ENCODE assay signal across 17 cellular contexts in the genomic region with DNA sequence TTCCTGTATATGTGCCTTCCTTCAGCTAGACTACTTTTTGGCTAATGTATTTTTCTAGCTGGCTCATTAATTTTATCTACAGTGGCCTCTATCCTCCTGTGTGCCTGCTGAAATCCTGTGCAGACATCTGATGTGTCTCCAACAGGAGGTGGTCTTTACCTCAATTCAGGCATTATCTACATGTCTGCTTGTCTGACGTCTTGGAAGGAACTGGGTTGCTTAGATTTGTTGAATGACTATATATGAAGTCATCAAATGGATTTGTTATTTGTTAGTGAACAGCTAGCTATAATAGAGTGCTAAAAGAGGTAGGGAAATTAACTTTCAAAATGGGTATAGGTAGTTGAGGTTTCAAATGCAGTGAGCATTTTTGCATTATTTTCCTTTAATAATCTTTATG. TPM values are rescaled to one million over a fixed set of nuclear protein-coding genes. Genes with fewer than 3 reads are reported as not detected.
DNase-seq lines count a peak whose midpoint lies in the region; ATAC-seq, FAIRE-seq and TF ChIP-seq lines count a peak whose summit lies in the region.
"Had no signal": no experiment of that assay in that cellular context is flagged by ENCODE, and none has a peak within 500 bp of the region (broad histone marks: within the 10 kb centered on the region; RNA-seq: fewer than 3 reads in every experiment).

No MANE protein-coding gene starts in this region.

- H3K9me2 ChIP-seq in Loucy (replicated peaks; ENCODE audit: low read depth, low read length): no peaks in the 10 kb centered on the region

- peaks cover 13% of the 10 kb centered on the region; the same call in 1 of the 2 replicates for H3F3A ChIP-seq in Loucy (ENCODE audit: low read depth)

- no peaks in the 10 kb centered on the region for H3K9me3 ChIP-seq in Loucy (ENCODE audit: insufficient read depth, low read depth, low read length)
- no peaks in the 10 kb centered on the region for H3K9me3 ChIP-seq in GM12878 (replicated peaks; ENCODE audit: control insufficient read depth, insufficient read depth, low read length)
- H3K9me3 ChIP-seq: suprapubic skin had no signal

- in situ Hi-C loops in GM12878 (cut with MboI): no loop called here

- peak overlapping the region; percentile 27 for H3K27ac Mint-ChIP-seq in osteocyte (ENCODE audit: unreplicated experiment)

- H2AFZ ChIP-seq in Loucy (ENCODE audit: low read length): no peak overlapping the region
- no peak overlapping the region for H2AFZ ChIP-seq in GM12878 (ENCODE audit: control insufficient read depth, low read depth, low read length)

- no peak for TF ChIP-seq EP300 in GM12878 (IDR thresholded peaks at IDR 0.05; ENCODE audit: borderline replicate concordance in 1 of 2, control insufficient read depth in 1 of 2, low read depth in 2 of 2, low read length in 2 of 2)

- SMC1A ChIA-PET in GM12878 (lab: Charles Lee; ENCODE audit: uncharacterized antibody, unreplicated experiment): interaction anchor here (1.2 to 1.8 kb wide), 3 partner anchors 20 to 156 kb away, joined by 3 to 6 read pairs (median 5); no protein-coding TSS in a partner anchor

- intact Hi-C loops in GM12878 (cut with micrococcal nuclease; ENCODE audit: unreplicated experiment): loop anchor here (10.0 kb wide), 2 partner anchors 336 to 506 kb away; a partner anchor contains a TSS

- H3K9ac ChIP-seq in Loucy (ENCODE audit: low read depth, low read length, poor library complexity, severe bottlenecking) (peak overlapping the region; percentile 12), GM12878 (ENCODE audit: control insufficient read depth, insufficient read depth, low read length) (no peak overlapping the region)

- H3K4me2 ChIP-seq in Loucy (ENCODE audit: low read depth, low read length, poor library complexity, severe bottlenecking) (peak overlapping the region; percentile 95), GM12878 (ENCODE audit: control insufficient read depth, insufficient read depth) (peak overlapping the region; percentile 18; the same call in 1 of the 2 replicates)

- DNase-seq in activated CD8-positive, alpha-beta memory T cell treated with anti-CD3 and anti-CD28 coated beads, Interleukin-2, amount 50 U/mL, for 48 hours: peak; percentile 12
- DNase-seq in activated CD8-positive, alpha-beta memory T cell treated with anti-CD3 and anti-CD28 coated beads, Interleukin-2, amount 50 U/mL, for 4 hours: no peak
- no peak for DNase-seq in GM12878 (ENCODE audit: low read depth, low spot score)
- DNase-seq in osteocyte (ENCODE audit: extremely low spot score, unreplicated experiment): no peak
- no peak for DNase-seq in LoVo (ENCODE audit: low spot score)
- DNase-seq in T1000 (lab: John Stamatoyannopoulos, UW): no peak
- DNase-seq: ACHN; activated CD4-positive, alpha-beta T cell treated with anti-CD3 and anti-CD28 coated beads, Interleukin-2, amount 50 U/mL, for 1 hour; dermis blood vessel endothelial cell; KBM-7; NCI-H187 treated with DMSO at 0.1 percent for 48 hours; NCI-H526 treated with DMSO at 0.1 percent for 48 hours had no signal

- H3K27ac ChIP-seq in GM12878 (ENCODE audit: control insufficient read depth, insufficient read depth): no peak overlapping the region
- H3K27ac ChIP-seq: suprapubic skin had no signal

- H3K4me3 ChIP-seq in Loucy (ENCODE audit: low read length, poor library complexity, severe bottlenecking): peak overlapping the region; percentile 97
- H3K4me3 ChIP-seq in GM12878: peak overlapping the region; percentile 97
- H3K4me3 ChIP-seq: lung, suprapubic skin had no signal

- no peak for TF ChIP-seq CTCF in Loucy (conservative IDR thresholded peaks at IDR 0.05; ENCODE audit: low read length)
- TF ChIP-seq CTCF in GM12878 (IDR thresholded peaks at IDR 0.05 in 2 of 3, conservative IDR thresholded peaks at IDR 0.05 in 1 of 3; ENCODE audit: control insufficient read depth in 2 of 3, extremely low read depth in 1 of 3, insufficient read depth in 1 of 3, low read depth in 3 of 3, low read length in 3 of 3): no peak
- TF ChIP-seq CTCF in osteocyte (IDR thresholded peaks at IDR 0.05): no peak

- WGBS in GM12878 (ENCODE audit: insufficient coverage, insufficient replicate concordance, low lambda C conversion rate, missing lambda C conversion rate): 8% methylated on average over 1 of the region's 1 CpG

- peaks cover 96% of the 10 kb centered on the region for H3K36me3 ChIP-seq in Loucy (ENCODE audit: insufficient read depth, low read length)
- H3K36me3 ChIP-seq in GM12878 (ENCODE audit: control insufficient read depth in 2 of 2, insufficient read depth in 2 of 2, low read length in 1 of 2): peaks cover 16 to 51% of the 10 kb centered on the region in 2 experiments

- TF ChIP-seq RAD21 in GM12878 (IDR thresholded peaks at IDR 0.05; ENCODE audit: insufficient read depth, low read depth, low read length): no peak

- CTCF ChIA-PET in GM12878 (lab: Yijun Ruan, JAX): interaction anchor here (1.1 to 2.8 kb wide), 5 partner anchors 11 to 223 kb away, joined by 3 to 11 read pairs (median 4); no protein-coding TSS in a partner anchor

- H4K20me1 ChIP-seq in Loucy (ENCODE audit: insufficient read depth, low read length, poor library complexity, severe bottlenecking) (peaks cover 97% of the 10 kb centered on the region), GM12878 (ENCODE audit: control insufficient read depth, insufficient read depth) (no peaks in the 10 kb centered on the region; the same call in none of the 2 replicates)

- H3K4me1 ChIP-seq in Loucy (ENCODE audit: insufficient read depth, low read length, poor library complexity, severe bottlenecking) (peaks cover 62% of the 10 kb centered on the region), GM12878 (ENCODE audit: control insufficient read depth, insufficient read depth, low read length) (no peaks in the 10 kb centered on the region)

- H3K36me3 Mint-ChIP-seq in osteocyte (ENCODE audit: unreplicated experiment): peaks cover 76% of the 10 kb centered on the region

- RAD21 ChIA-PET in GM12878 (lab: Charles Lee; ENCODE audit: unreplicated experiment): interaction anchor here (1.4 to 1.6 kb wide), 2 partner anchors 20 to 121 kb away, joined by 3 to 6 read pairs; no protein-coding TSS in a partner anchor

- FAIRE-seq in GM12878 (lab: Jason Lieb, UNC): no peak
- FAIRE-seq: GM18507 had no signal

- no peaks in the 10 kb centered on the region for H3K9me3 Mint-ChIP-seq in osteocyte (ENCODE audit: unreplicated experiment)

- no peaks in the 10 kb centered on the region for H3K27me3 Mint-ChIP-seq in osteocyte (ENCODE audit: unreplicated experiment)

- POLR2A ChIA-PET in GM12878 (lab: Charles Lee): interaction anchor here (0.6 to 1.4 kb wide), 4 partner anchors 89 to 1459 kb away, joined by 3 to 8 read pairs (median 4); no protein-coding TSS in a partner anchor

- no peak for TF ChIP-seq POLR2A in GM12878 (IDR thresholded peaks at IDR 0.05; ENCODE audit: low read depth, low read length)

- peaks cover 43% of the 10 kb centered on the region for H3K4me1 Mint-ChIP-seq in osteocyte (ENCODE audit: unreplicated experiment)

- no TSS peak for BruUV-seq in GM12878 (replicated peaks; lab: Mats Ljungman, UMichigan)

- H3K79me2 ChIP-seq in Loucy (ENCODE audit: insufficient read depth, low read length) (peaks cover 82% of the 10 kb centered on the region), GM12878 (ENCODE audit: control insufficient read depth, insufficient read depth, low read length) (peaks cover 70% of the 10 kb centered on the region)

- H3K27me3 ChIP-seq in Loucy (ENCODE audit: insufficient read depth, low read length, poor library complexity, severe bottlenecking) (no peaks in the 10 kb centered on the region), GM12878 (replicated peaks in 1 of 2; ENCODE audit: control insufficient read depth in 2 of 2, insufficient read depth in 2 of 2, low read length in 1 of 2) (no peaks in the 10 kb centered on the region)
- H3K27me3 ChIP-seq: suprapubic skin had no signal

- ATAC-seq in GM12878: peak; percentile 2; the same call in 2 of the 3 replicates
- ATAC-seq in esophagus mucosa: no peak

- no peak overlapping the region for H3K4me3 Mint-ChIP-seq in osteocyte (ENCODE audit: unreplicated experiment)

RNA-seq across cellular contexts. Expression of a gene that starts 6.7 kb away (rescaled TPM):
- total RNA-seq in GM12878 (2013; cell fraction: nucleolus; rRNA removed): 433 and 440 TPM in 2 replicates
- total RNA-seq in GM12878 (2014; rRNA removed): 2,485 and 2,957 TPM in 2 replicates
- total RNA-seq in GM12878 (2014; rRNA removed; fragmentation: Illumina TruSeq; extraction: Trizol): 2,629 and 2,674 TPM in 2 replicates
- total RNA-seq in GM12878 (2021): 1,758 and 1,801 TPM in 2 replicates
- 3,557 TPM for polyA plus RNA-seq in GM12878 (2011; ENCODE audit: low read depth)
- 3,432 and 4,044 TPM in 2 replicates for polyA plus RNA-seq in GM12878 (2011; rRNA removed)
- polyA plus RNA-seq in GM12878 (2011; cell fraction: cytosol; rRNA removed): 1,956 and 2,029 TPM in 2 replicates
- polyA plus RNA-seq in GM12878 (2011; cell fraction: nucleus; rRNA removed): 767 and 919 TPM in 2 replicates
- 3,636 and 5,206 TPM in 2 replicates for polyA plus RNA-seq in GM12878 (2012)
- 2,529 and 2,797 TPM in 2 replicates for polyA plus RNA-seq in GM12878 (2014; fragmentation: Illumina TruSeq; extraction: Trizol)
- polyA plus RNA-seq in GM12878 (2014; fragmentation: Nextera tagmentation; extraction: Ambion mirVana): 1,000 to 10,000 TPM; 5,267 to 6,047 TPM
- 3,008 and 3,188 TPM in 2 replicates for polyA plus RNA-seq in GM12878 (2014; rRNA removed)
- 1,000 to 10,000 TPM; 1,685 to 1,729 TPM for polyA plus RNA-seq in GM12878 (2016; fragmentation: Nextera tagmentation; extraction: Ambion mirVana)
- polyA minus RNA-seq in GM12878 (2011; rRNA and poly(A)+ RNA removed): 1,703 and 1,902 TPM in 2 replicates
- polyA minus RNA-seq in GM12878 (2011; cell fraction: cytosol; rRNA and poly(A)+ RNA removed): 454 and 570 TPM in 2 replicates
- 187 and 232 TPM in 2 replicates for polyA minus RNA-seq in GM12878 (2011; cell fraction: nucleus; rRNA and poly(A)+ RNA removed)
- 870 and 883 TPM in 2 replicates for total RNA-seq in osteocyte
- 850 TPM for total RNA-seq in esophagus mucosa

RNA-seq across cellular contexts. Expression of a gene that starts 53.6 kb away (rescaled TPM):
- 8.1 and 12.4 TPM in 2 replicates for total RNA-seq in GM12878 (2013; cell fraction: nucleolus; rRNA removed)
- total RNA-seq in GM12878 (2014; rRNA removed): 3.7 and 6.8 TPM in 2 replicates
- total RNA-seq in GM12878 (2014; rRNA removed; fragmentation: Illumina TruSeq; extraction: Trizol): 2.3 and 3.7 TPM in 2 replicates
- 2.1 and 2.5 TPM in 2 replicates for total RNA-seq in GM12878 (2021)
- polyA plus RNA-seq in GM12878 (2011; ENCODE audit: low read depth): 0.63 TPM
- polyA plus RNA-seq in GM12878 (2011; rRNA removed): 1.4 and 2.0 TPM in 2 replicates
- 0.52 and 0.62 TPM in 2 replicates for polyA plus RNA-seq in GM12878 (2011; cell fraction: cytosol; rRNA removed)
- 1.0 and 1.9 TPM in 2 replicates for polyA plus RNA-seq in GM12878 (2011; cell fraction: nucleus; rRNA removed)
- polyA plus RNA-seq in GM12878 (2012): 0.91 and 1.0 TPM in 2 replicates
- 0.78 and 1.3 TPM in 2 replicates for polyA plus RNA-seq in GM12878 (2014; fragmentation: Illumina TruSeq; extraction: Trizol)
- under 1 TPM; 0.27 to 0.98 TPM for polyA plus RNA-seq in GM12878 (2014; fragmentation: Nextera tagmentation; extraction: Ambion mirVana)
- polyA plus RNA-seq in GM12878 (2014; rRNA removed): 2.4 and 5.1 TPM in 2 replicates
- 1 to 10 TPM; 1.3 to 2.0 TPM for polyA plus RNA-seq in GM12878 (2016; fragmentation: Nextera tagmentation; extraction: Ambion mirVana)
- polyA minus RNA-seq in GM12878 (2011; rRNA and poly(A)+ RNA removed): 1.1 and 1.6 TPM in 2 replicates
- 0.94 and 1.9 TPM in 2 replicates for polyA minus RNA-seq in GM12878 (2011; cell fraction: cytosol; rRNA and poly(A)+ RNA removed)
- polyA minus RNA-seq in GM12878 (2011; cell fraction: nucleus; rRNA and poly(A)+ RNA removed): 4.7 and 8.9 TPM in 2 replicates
- 52.6 and 59.6 TPM in 2 replicates for total RNA-seq in osteocyte
- total RNA-seq in esophagus mucosa: 10.3 TPM
